31 cellular contexts compared by ENCODE assay signal in the genomic region with DNA sequence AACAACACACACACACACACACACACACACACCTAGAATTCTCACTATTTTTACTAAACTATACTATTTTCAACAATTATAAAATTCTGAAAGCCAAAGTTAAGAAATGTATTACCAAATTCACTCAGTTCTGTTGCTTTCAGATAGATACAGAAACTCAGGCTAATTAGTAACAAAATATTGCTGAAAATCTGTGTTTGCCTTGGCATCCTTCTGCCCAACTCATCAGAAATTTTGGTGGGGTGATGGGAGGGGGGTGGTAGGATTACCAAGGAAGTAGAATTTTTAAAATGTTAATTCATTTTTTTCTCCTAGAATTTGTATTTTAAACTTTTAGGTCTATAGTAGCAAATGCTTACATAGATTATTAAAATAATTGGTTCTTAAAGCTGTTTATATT. TPM values are rescaled to one million over a fixed set of nuclear protein-coding genes. Genes with fewer than 3 reads are reported as not detected.
DNase-seq lines count a peak whose midpoint lies in the region; ATAC-seq, FAIRE-seq and TF ChIP-seq lines count a peak whose summit lies in the region.
"Had no signal": no experiment of that assay in that cellular context is flagged by ENCODE, and none has a peak within 500 bp of the region (broad histone marks: within the 10 kb centered on the region; RNA-seq: fewer than 3 reads in every experiment).

No MANE protein-coding gene starts in this region.

- H3K79me2 ChIP-seq in HepG2 (ENCODE audit: insufficient read depth, low read length) (peaks cover 15% of the 10 kb centered on the region), K562 (ENCODE audit: control insufficient read depth, insufficient read depth, low read length) (peaks cover 25% of the 10 kb centered on the region)

- FAIRE-seq in HepG2 (lab: Jason Lieb, UNC) (no peak), K562 (lab: Jason Lieb, UNC) (no peak)
- FAIRE-seq: A204.1, A549, D721Med had no signal

- POLR2A ChIA-PET in HepG2 (lab: Yijun Ruan, JAX) (no interaction called here), K562 (lab: Yijun Ruan, JAX) (no interaction called here)

- in situ Hi-C loops in HepG2 (cut with HindIII; ENCODE audit: extremely low pct_ligation_motif_present, low pct_unique_long_range_greater_than_20kb), result loop anchor here (10.0 kb wide), 1 partner anchor 399 kb away; no protein-coding TSS in a partner anchor
- in situ Hi-C loops in K562 (cut with MboI), result loop anchor here (5.0 kb wide), 1 partner anchor 386 kb away; no protein-coding TSS in a partner anchor

- no peak overlapping the region for H3K4me3 ChIP-seq in liver (ENCODE audit: low read depth in 1 of 3, low read length in 3 of 3)
- no peak overlapping the region for H3K4me3 ChIP-seq in HepG2 (replicated peaks in 1 of 3; ENCODE audit: insufficient read depth in 1 of 3, low read depth in 2 of 3, low read length in 3 of 3)
- no peak overlapping the region for H3K4me3 ChIP-seq in K562
- H3K4me3 ChIP-seq in right lobe of liver, result no peak overlapping the region
- H3K4me3 ChIP-seq: A549; BLaER1; BLaER1 treated with 17β-estradiol and CSF1 and Interleukin-3, amounts not matched to agents 10 nM and 100 nM had no signal

- CTCF ChIA-PET in HepG2 (lab: Yijun Ruan, JAX; ENCODE audit: low intra/inter-chr PET ratio, low total read pairs), result no interaction called here
- CTCF ChIA-PET in K562 (lab: Yijun Ruan, JAX; ENCODE audit: low intra/inter-chr PET ratio), result no interaction called here

- H3K9ac ChIP-seq in liver (ENCODE audit: low read depth in 1 of 2, low read length in 2 of 2) (no peak overlapping the region), HepG2 (ENCODE audit: insufficient read depth, low read depth, low read length) (no peak overlapping the region), K562 (ENCODE audit: insufficient read depth in 1 of 2, low read depth in 2 of 2, low read length in 2 of 2) (no peak overlapping the region)
- H3K9ac ChIP-seq: BLaER1; BLaER1 treated with 17β-estradiol and CSF1 and Interleukin-3, amounts not matched to agents 10 nM and 100 nM had no signal

- intact Hi-C loops in HepG2 (cut with micrococcal nuclease; ENCODE audit: unreplicated experiment), result loop anchor here (10.0 kb wide), 1 partner anchor 561 kb away; the partner anchor contains the start of gene GABRR3
- intact Hi-C loops in K562 (cut with micrococcal nuclease), result loop anchor here (10.0 kb wide), 1 partner anchor 561 kb away; the partner anchor contains the start of gene GABRR3
- intact Hi-C loops in right lobe of liver (cut with DNase I), result no loop called here

- no peaks in the 10 kb centered on the region for H3K36me3 ChIP-seq in liver (ENCODE audit: control insufficient read depth in 4 of 4, insufficient read depth in 3 of 4, low read depth in 1 of 4, low read length in 3 of 4)
- H3K36me3 ChIP-seq in HepG2 (replicated peaks in 1 of 2; ENCODE audit: control insufficient read depth in 1 of 2, insufficient read depth in 2 of 2, low read length in 2 of 2), result no peaks in the 10 kb centered on the region
- H3K36me3 ChIP-seq in K562 (ENCODE audit: control insufficient read depth, insufficient read depth, low read length), result peaks cover 7% of the 10 kb centered on the region; the same call in 1 of the 3 replicates
- H3K36me3 ChIP-seq in right lobe of liver, result peaks cover 0 to 1% (median 0%) of the 10 kb centered on the region in 4 donors
- H3K36me3 ChIP-seq: BE2C had no signal

- TF ChIP-seq CTCF in liver (IDR thresholded peaks at IDR 0.05; ENCODE audit: low read depth, low read length, missing input control), result no peak
- no peak for TF ChIP-seq CTCF in HepG2 (CRISPR knock-in tag; IDR thresholded peaks at IDR 0.05)
- TF ChIP-seq CTCF in K562 (IDR thresholded peaks at IDR 0.05 in 2 of 3, conservative IDR thresholded peaks at IDR 0.05 in 1 of 3; ENCODE audit: insufficient read depth in 2 of 3, low read depth in 1 of 3, low read length in 3 of 3), result no peak
- no peak for TF ChIP-seq CTCF in right lobe of liver (IDR thresholded peaks at IDR 0.05)

- no peak for DNase-seq in HepG2 (ENCODE audit: low spot score)
- no peak for DNase-seq in K562 (ENCODE audit: extremely low read depth in 1 of 4, low spot score in 3 of 4)
- DNase-seq in right lobe of liver, result peak in 1 of 3 donors; percentile 50
- no peak for DNase-seq in UCSD-AML1 (lab: John Stamatoyannopoulos, UW; ENCODE audit: unreplicated experiment)
- DNase-seq: 8988T; ACHN; AML-193; BE2C; C1 segment of cervical spinal cord; Caco-2; Calu3; CD4-positive, alpha-beta memory T cell; CD4-positive, alpha-beta T cell; CD4-positive, CD25-positive, alpha-beta regulatory T cell; CD8-positive, alpha-beta memory T cell; CD8-positive, alpha-beta T cell; DMS 273 treated with DMSO at 0.1 percent for 48 hours; DMS153; DMS79; DMS79 treated with DMSO at 0.1 percent for 48 hours; DND-41; EL had no signal

- H4K20me1 ChIP-seq in HepG2 (ENCODE audit: insufficient read depth, low read length), result 0 out of 2 replicates have a peak, but pooled peaks cover 3% of the 10 kb centered on the region
- H4K20me1 ChIP-seq in K562 (replicated peaks; ENCODE audit: control insufficient read depth, insufficient read depth, low read length), result no peaks in the 10 kb centered on the region

- no peak for ATAC-seq in HepG2
- ATAC-seq in K562, result no peak
- peak in 2 of 4 donors; percentile 8 to 29 for ATAC-seq in right lobe of liver
- no peak for ATAC-seq in HG02870 (IDR thresholded peaks at IDR 0.05; ENCODE audit: unreplicated experiment)
- ATAC-seq: A549; CD8-positive, alpha-beta T cell had no signal

- H2AFZ ChIP-seq in HepG2 (ENCODE audit: low read length) (no peak overlapping the region), K562 (ENCODE audit: low read depth, low read length) (0 out of 2 replicates have a peak overlapping the region, but pooled peaks have one; percentile 1)

- H3K4me2 ChIP-seq in HepG2 (ENCODE audit: low read depth, low read length), result no peak overlapping the region
- no peak overlapping the region for H3K4me2 ChIP-seq in K562 (ENCODE audit: insufficient read depth, low read length)
- H3K4me2 ChIP-seq: A549; BLaER1; BLaER1 treated with 17β-estradiol and CSF1 and Interleukin-3, amounts not matched to agents 10 nM and 100 nM had no signal

- H3K4me1 ChIP-seq in liver (ENCODE audit: control insufficient read depth in 4 of 4, insufficient read depth in 4 of 4, low read length in 3 of 4), result peaks cover 3 to 73% (median 50%) of the 10 kb centered on the region in 4 donors
- peaks cover 76% of the 10 kb centered on the region for H3K4me1 ChIP-seq in HepG2 (ENCODE audit: insufficient read depth, low read length)
- H3K4me1 ChIP-seq in K562 (replicated peaks in 1 of 2; ENCODE audit: control insufficient read depth in 2 of 2, insufficient read depth in 2 of 2, low read length in 2 of 2), result peaks cover 13 to 14% of the 10 kb centered on the region in 2 experiments; a peak in 4 of 5 replicates
- H3K4me1 ChIP-seq in right lobe of liver, result peaks cover 0 to 71% (median 17%) of the 10 kb centered on the region in 4 donors

- H3K9me1 ChIP-seq in K562 (ENCODE audit: control insufficient read depth, insufficient read depth, low read length), result no peaks in the 10 kb centered on the region

- TF ChIP-seq EP300 in HepG2 (IDR thresholded peaks at IDR 0.05; ENCODE audit: low read depth in 2 of 2, low read length in 2 of 2) (no peak), HepG2 (CRISPR knock-in tag; IDR thresholded peaks at IDR 0.05; ENCODE audit: borderline replicate concordance) (no peak), K562 (IDR thresholded peaks at IDR 0.05; ENCODE audit: low read length) (no peak)

- H3K27me3 ChIP-seq in liver (ENCODE audit: control insufficient read depth in 4 of 4, insufficient read depth in 4 of 4, low read length in 3 of 4) (no peaks in the 10 kb centered on the region), HepG2 (ENCODE audit: control insufficient read depth in 1 of 2, insufficient read depth in 2 of 2, low read length in 2 of 2) (no peaks in the 10 kb centered on the region), K562 (ENCODE audit: control insufficient read depth in 2 of 2, insufficient read depth in 2 of 2, low read length in 2 of 2) (no peaks in the 10 kb centered on the region), right lobe of liver (no peaks in the 10 kb centered on the region)
- H3K27me3 ChIP-seq: BE2C; BLaER1; BLaER1 treated with 17β-estradiol and CSF1 and Interleukin-3, amounts not matched to agents 10 nM and 100 nM had no signal

- TF ChIP-seq POLR2A in HepG2 (IDR thresholded peaks at IDR 0.05; ENCODE audit: insufficient read depth in 1 of 2, low read depth in 2 of 2, low read length in 2 of 2), result no peak
- no peak for TF ChIP-seq POLR2A in K562 (conservative IDR thresholded peaks at IDR 0.05)
- no peak for TF ChIP-seq POLR2A in right lobe of liver (IDR thresholded peaks at IDR 0.05)

- TF ChIP-seq RAD21 in liver (IDR thresholded peaks at IDR 0.05) (peak in 1 of 2 donors; percentile 12), HepG2 (CRISPR knock-in tag; IDR thresholded peaks at IDR 0.05) (no peak), K562 (CRISPR knock-in tag; conservative IDR thresholded peaks at IDR 0.05 in 1 of 2, IDR thresholded peaks at IDR 0.05 in 1 of 2) (no peak)

- H3K9me3 ChIP-seq in liver (ENCODE audit: control insufficient read depth in 4 of 4, low read length in 3 of 4) (no peaks in the 10 kb centered on the region), HepG2 (ENCODE audit: low read length) (no peaks in the 10 kb centered on the region), K562 (replicated peaks; ENCODE audit: control insufficient read depth, insufficient read depth, low read depth, low read length) (no peaks in the 10 kb centered on the region; the same call in 1 of the 2 replicates), right lobe of liver (no peaks in the 10 kb centered on the region)
- H3K9me3 ChIP-seq: A549; BE2C; BLaER1; BLaER1 treated with 17β-estradiol and CSF1 and Interleukin-3, amounts not matched to agents 10 nM and 100 nM; Caco-2 had no signal

- H3K27ac ChIP-seq in liver (ENCODE audit: low read depth in 1 of 2, low read length in 2 of 2) (peak overlapping the region; percentile 56 to 58), HepG2 (ENCODE audit: extremely low read length, insufficient read depth, low read length) (no peak overlapping the region), K562 (ENCODE audit: extremely low read depth, low read depth, low read length) (no peak overlapping the region), right lobe of liver (peak overlapping the region; percentile 33 to 79 (median 48))
- H3K27ac ChIP-seq: 22Rv1; A549; BLaER1; BLaER1 treated with 17β-estradiol and CSF1 and Interleukin-3, amounts not matched to agents 10 nM and 100 nM; C4-2B had no signal

- BruUV-seq in HepG2 (replicated peaks; lab: Mats Ljungman, UMichigan) (no TSS peak), K562 (replicated peaks; lab: Mats Ljungman, UMichigan) (no TSS peak)

RNA-seq across cellular contexts. Expression of gene CPOX, which starts 2.7 kb away (rescaled TPM):
- total RNA-seq in liver (100 to 1,000 TPM in 1 of 2 donors, 10 to 100 TPM in 1; 18.2 to 280 TPM), HepG2 (2016; rRNA removed; fragmentation: Illumina TruSeq; extraction: Trizol) (35.2 and 37.2 TPM in 2 replicates), K562 (2014; rRNA removed) (42.4 and 43.8 TPM in 2 replicates), K562 (2014; rRNA removed; fragmentation: Illumina TruSeq; extraction: Trizol) (24.8 and 28.4 TPM in 2 replicates), K562 (2015; rRNA removed; fragmentation: Illumina TruSeq; extraction: Trizol) (17.7 and 18.9 TPM in 2 replicates), K562 (2021) (28.4 and 31.4 TPM in 2 replicates), right lobe of liver (10 to 100 TPM; 20.3 to 26.9 (median 22.6) TPM)
- polyA plus RNA-seq in liver (10 to 100 TPM in 1 of 2 donors, 1 to 10 TPM in 1; 8.8 to 14.3 TPM), HepG2 (2011; rRNA removed) (26.2 and 34.2 TPM in 2 replicates), K562 (2011; rRNA removed) (76.7 and 82.1 TPM in 2 replicates), K562 (2014; fragmentation: Illumina TruSeq; extraction: Trizol) (20.7 and 25.7 TPM in 2 replicates), K562 (2014; fragmentation: Nextera tagmentation; extraction: Ambion mirVana) (10 to 100 TPM; 14.6 to 17.4 TPM), K562 (2014; rRNA removed) (23.0 and 28.6 TPM in 2 replicates)
- 2.2 and 2.9 TPM in 2 replicates for total RNA-seq in HepG2 (2016; cell fraction: cytosol; rRNA removed; fragmentation: Illumina TruSeq; extraction: Trizol; ENCODE audit: low read depth)
- total RNA-seq in HepG2 (2016; cell fraction: insoluble cytoplasmic fraction; rRNA removed; fragmentation: Illumina TruSeq; extraction: Trizol), result 33.7 and 40.6 TPM in 2 replicates
- 9.5 and 13.0 TPM in 2 replicates for total RNA-seq in HepG2 (2016; cell fraction: membrane; rRNA removed; fragmentation: Illumina TruSeq; extraction: Trizol)
- 28.1 and 28.5 TPM in 2 replicates for total RNA-seq in HepG2 (2016; cell fraction: nucleus; rRNA removed; fragmentation: Illumina TruSeq; extraction: Trizol)
- polyA plus RNA-seq in HepG2 (2011; cell fraction: cytosol; rRNA removed), result 21.0 TPM in 2 replicates
- 32.7 and 34.4 TPM in 2 replicates for polyA plus RNA-seq in HepG2 (2011; cell fraction: nucleus; rRNA removed)
- 21.5 and 27.2 TPM in 2 replicates for polyA plus RNA-seq in HepG2 (2012)
- polyA plus RNA-seq in HepG2 (2016; cell fraction: cytosol; fragmentation: Illumina TruSeq; extraction: Trizol; ENCODE audit: low read depth), result 2.3 and 2.6 TPM in 2 replicates
- polyA plus RNA-seq in HepG2 (2016; cell fraction: insoluble cytoplasmic fraction; fragmentation: Illumina TruSeq; extraction: Trizol; ENCODE audit: low read depth), result 40.6 and 42.2 TPM in 2 replicates
- polyA plus RNA-seq in HepG2 (2016; cell fraction: membrane; fragmentation: Illumina TruSeq; extraction: Trizol; ENCODE audit: low read depth), result 8.5 and 8.8 TPM in 2 replicates
- polyA plus RNA-seq in HepG2 (2016; cell fraction: nucleus; fragmentation: Illumina TruSeq; extraction: Trizol; ENCODE audit: insufficient read depth, low read depth), result 41.9 and 42.4 TPM in 2 replicates
- 10.4 and 32.9 TPM in 2 replicates for polyA minus RNA-seq in HepG2 (2011; rRNA and poly(A)+ RNA removed; ENCODE audit: low replicate concordance)
- 21.0 and 21.9 TPM in 2 replicates for polyA minus RNA-seq in HepG2 (2011; cell fraction: cytosol; rRNA and poly(A)+ RNA removed)
- polyA minus RNA-seq in HepG2 (2011; cell fraction: nucleus; rRNA and poly(A)+ RNA removed), result 29.4 and 30.2 TPM in 2 replicates
- total RNA-seq in K562 (2011; cell fraction: chromatin; rRNA removed; ENCODE audit: low replicate concordance), result 66.8 and 112 TPM in 2 replicates
- 37.4 and 46.7 TPM in 2 replicates for total RNA-seq in K562 (2011; cell fraction: nucleolus; rRNA removed)
- 59.3 and 65.6 TPM in 2 replicates for total RNA-seq in K562 (2011; cell fraction: nucleoplasm; rRNA removed)
- 46.4 and 49.0 TPM in 2 replicates for polyA plus RNA-seq in K562 (2011; cell fraction: cytosol; rRNA removed)
- 122 and 125 TPM in 2 replicates for polyA plus RNA-seq in K562 (2011; cell fraction: nucleus; rRNA removed)
- 31.4 and 34.0 TPM in 2 replicates for polyA plus RNA-seq in K562 (2012)
- polyA minus RNA-seq in K562 (2011; rRNA and poly(A)+ RNA removed), result 54.0 and 58.4 TPM in 2 replicates
- polyA minus RNA-seq in K562 (2011; cell fraction: cytosol; rRNA and poly(A)+ RNA removed), result 27.6 and 36.0 TPM in 2 replicates
- 38.9 and 49.3 TPM in 2 replicates for polyA minus RNA-seq in K562 (2011; cell fraction: nucleus; rRNA and poly(A)+ RNA removed)

Comparison
In these comparisons a context has a peak if more than half of its experiments do, and no peak if none do; other contexts are left out.
1. H3K27ac ChIP-seq: peak in liver (2 of 2) and right lobe of liver (3 of 3); none in HepG2 (single experiment) and K562 (single experiment).
2. intact Hi-C loops: an anchor here in HepG2 (10.0 kb wide) and K562 (10.0 kb wide); none called in right lobe of liver.